1 cellular context compared by ENCODE assay signal in genomic region chr9:4984571-4985375, GRCh38.
TF ChIP-seq lines count a peak whose summit lies in the region.

Gene JAK2, plus strand, starts transcription at chr9:4985272. Its CDS starts 36,716 bp downstream, at chr9:5021988.

TF ChIP-seq in K562, 482 proteins besides CTCF, POLR2A, EP300 and RAD21 (continued from another document and continues in another):
- TF ChIP-seq ELK1 (CRISPR knock-in tag; IDR thresholded peaks at IDR 0.05): no peak
- TF ChIP-seq ZNF395 (CRISPR knock-in tag; IDR thresholded peaks at IDR 0.05): no peak
- TF ChIP-seq ZNF609 (CRISPR knock-in tag; IDR thresholded peaks at IDR 0.05; ENCODE audit: borderline replicate concordance): no peak
- no peak for TF ChIP-seq HMGXB4 (CRISPR knock-in tag; IDR thresholded peaks at IDR 0.05)
- TF ChIP-seq ZNF707 (CRISPR knock-in tag; conservative IDR thresholded peaks at IDR 0.05): no peak
- no peak for TF ChIP-seq ASH1L (IDR thresholded peaks at IDR 0.05; ENCODE audit: borderline replicate concordance, low read depth, partially characterized antibody)
- TF ChIP-seq RFX1 (IDR thresholded peaks at IDR 0.05): no peak
- no peak for TF ChIP-seq ZNF655 (CRISPR knock-in tag; IDR thresholded peaks at IDR 0.05)
- no peak for TF ChIP-seq OTX1 (CRISPR knock-in tag; IDR thresholded peaks at IDR 0.05)
- no peak for TF ChIP-seq FOXJ3 (CRISPR knock-in tag; IDR thresholded peaks at IDR 0.05)
- no peak for TF ChIP-seq NKRF (IDR thresholded peaks at IDR 0.05; ENCODE audit: borderline replicate concordance)
- TF ChIP-seq ESRRA (IDR thresholded peaks at IDR 0.05; ENCODE audit: borderline replicate concordance, low read depth): no peak; the same call in 1 of the 2 replicates
- TF ChIP-seq GTF2E2 (tag; IDR thresholded peaks at IDR 0.05): no peak
- TF ChIP-seq KLF16 (IDR thresholded peaks at IDR 0.05): no peak
- TF ChIP-seq CHCHD3 (CRISPR knock-in tag; IDR thresholded peaks at IDR 0.05): no peak
- no peak for TF ChIP-seq ESRRB (CRISPR knock-in tag; IDR thresholded peaks at IDR 0.05; ENCODE audit: borderline replicate concordance)
- TF ChIP-seq HDAC6 (IDR thresholded peaks at IDR 0.05; ENCODE audit: low read depth, low read length): no peak
- TF ChIP-seq HMBOX1 (IDR thresholded peaks at IDR 0.05): no peak
- peak in 1 of 2 experiments; percentile 11; a peak in 1 of 4 replicates for TF ChIP-seq TBL1XR1 (IDR thresholded peaks at IDR 0.05; ENCODE audit: low read length in 2 of 2)
- peak; percentile 11 to 44; a peak in 3 of 4 replicates for TF ChIP-seq MAZ (CRISPR knock-in tag; conservative IDR thresholded peaks at IDR 0.05 in 1 of 2, IDR thresholded peaks at IDR 0.05 in 1 of 2)
- no peak for TF ChIP-seq NR1H2 (CRISPR knock-in tag; IDR thresholded peaks at IDR 0.05)
- no peak for TF ChIP-seq ZNF12 (CRISPR knock-in tag; IDR thresholded peaks at IDR 0.05)
- no peak for TF ChIP-seq E4F1 (CRISPR knock-in tag; IDR thresholded peaks at IDR 0.05; ENCODE audit: borderline replicate concordance)
- TF ChIP-seq YY1 (IDR thresholded peaks at IDR 0.05; ENCODE audit: borderline replicate concordance in 1 of 3, control insufficient read depth in 1 of 3, extremely low read depth in 1 of 3, insufficient read depth in 3 of 3, insufficient read length in 1 of 3, insufficient replicate concordance in 2 of 3, low read depth in 1 of 3, low read length in 2 of 3): peak in 1 of 3 experiments; percentile 58
- TF ChIP-seq MTA2 (IDR thresholded peaks at IDR 0.05; ENCODE audit: low read depth): no peak; the same call in 1 of the 2 replicates
- no peak for TF ChIP-seq ZNF584 (CRISPR knock-in tag; IDR thresholded peaks at IDR 0.05; ENCODE audit: low read depth)
- TF ChIP-seq WHSC1 (IDR thresholded peaks at IDR 0.05; ENCODE audit: low read length): no peak
- TF ChIP-seq CXXC5 (CRISPR knock-in tag; IDR thresholded peaks at IDR 0.05): peak; percentile 80
- TF ChIP-seq RBM22 (IDR thresholded peaks at IDR 0.05; ENCODE audit: low read depth, low read length, poor library complexity, severe bottlenecking): no peak
- no peak for TF ChIP-seq MCM2 (IDR thresholded peaks at IDR 0.05; ENCODE audit: low read depth)
- TF ChIP-seq ZNF174 (CRISPR knock-in tag; IDR thresholded peaks at IDR 0.05): no peak
- TF ChIP-seq POLR3A (IDR thresholded peaks at IDR 0.05; ENCODE audit: borderline replicate concordance, extremely low read depth, insufficient read depth, insufficient read length): no peak
- TF ChIP-seq ETV6 (IDR thresholded peaks at IDR 0.05; ENCODE audit: borderline replicate concordance in 1 of 2, low read depth in 2 of 2, low read length in 1 of 2): no peak
- peak; percentile 5; the same call in 1 of the 2 replicates for TF ChIP-seq ETV6 (CRISPR knock-in tag; IDR thresholded peaks at IDR 0.05; ENCODE audit: borderline replicate concordance)
- no peak for TF ChIP-seq HINFP (tag; conservative IDR thresholded peaks at IDR 0.05; ENCODE audit: low read depth)
- TF ChIP-seq DDX20 (tag; IDR thresholded peaks at IDR 0.05; ENCODE audit: low read depth): no peak
- TF ChIP-seq ARID2 (IDR thresholded peaks at IDR 0.05): no peak
- TF ChIP-seq SMARCA5 (IDR thresholded peaks at IDR 0.05): no peak
- TF ChIP-seq MEF2A (IDR thresholded peaks at IDR 0.05; ENCODE audit: control insufficient read depth, low read depth, low read length): no peak
- TF ChIP-seq TGIF2 (CRISPR knock-in tag; IDR thresholded peaks at IDR 0.05): no peak; the same call in 1 of the 2 replicates
